8 cellular contexts compared by ENCODE assay signal in genomic region chr4:153204247-153205027, GRCh38. TPM values are rescaled to one million over a fixed set of nuclear protein-coding genes. Genes with fewer than 3 reads are reported as not detected.
DNase-seq lines count a peak whose midpoint lies in the region; ATAC-seq and TF ChIP-seq lines count a peak whose summit lies in the region.

TSS of gene TRIM2 (plus strand) at chr4:153204443. CDS start at chr4:153204531, 88 bp downstream.

- H3K36me3 Mint-ChIP-seq in effector memory CD8-positive, alpha-beta T cell (ENCODE audit: insufficient read depth) = no peaks in the 10 kb centered on the region

- TF ChIP-seq POLR2A in lower leg skin (IDR thresholded peaks at IDR 0.05) (no peak), testis (IDR thresholded peaks at IDR 0.05) (no peak)

- ATAC-seq in effector memory CD8-positive, alpha-beta T cell (replicated peaks) = no peak

- H3K36me3 ChIP-seq in H7 (replicated peaks; ENCODE audit: control insufficient read depth, insufficient read depth, low read length) = no peaks in the 10 kb centered on the region
- H3K36me3 ChIP-seq in NT2/D1 (ENCODE audit: insufficient read depth, insufficient read length, low read length) = no peaks in the 10 kb centered on the region
- no peaks in the 10 kb centered on the region for H3K36me3 ChIP-seq in testis (ENCODE audit: low read depth, missing control alignments)

- H3K4me3 ChIP-seq in AG04449 (ENCODE audit: low read depth, low read length) (peak within 1 kb of the TSS; percentile 37), H7 (ENCODE audit: insufficient read depth, low read depth, low read length) (peak within 1 kb of the TSS; percentile 43), NT2/D1 (ENCODE audit: insufficient read length, low read depth) (peak within 1 kb of the TSS; percentile 42), lower leg skin (ENCODE audit: low read depth, poor library complexity, severe bottlenecking) (no peak within 1 kb of the TSS), testis (peak within 1 kb of the TSS; percentile 18 to 19)

- H3K4me3 Mint-ChIP-seq in effector memory CD8-positive, alpha-beta T cell = peak within 1 kb of the TSS; percentile 18 to 65

- no peak for DNase-seq in AG04449 (ENCODE audit: low read depth, low spot score)
- peak; percentile 63 for DNase-seq in H7
- no peak for DNase-seq in NT2/D1 (ENCODE audit: low read depth, low spot score)
- no peak for DNase-seq in effector memory CD8-positive, alpha-beta T cell
- DNase-seq in lower leg skin (ENCODE audit: low spot score in 2 of 2) = peak; percentile 68 to 92
- DNase-seq in testis = peak; percentile 77
- DNase-seq in stimulated activated CD4-positive, alpha-beta T cell treated with anti-CD3 and anti-CD28 coated beads, Interleukin-4, amount 100 ng/mL, for 24 hours = no peak
- DNase-seq in epidermal melanocyte (ENCODE audit: insufficient read length, low spot score) = no peak

- H3K9ac ChIP-seq in NT2/D1 (ENCODE audit: insufficient read length, low read depth) = peak within 1 kb of the TSS; percentile 42

- no peak for TF ChIP-seq CTCF in AG04449 (IDR thresholded peaks at IDR 0.05; ENCODE audit: insufficient read depth, low read length, missing control alignments)
- TF ChIP-seq CTCF in lower leg skin (IDR thresholded peaks at IDR 0.05) = no peak
- no peak for TF ChIP-seq CTCF in testis (IDR thresholded peaks at IDR 0.05)

- 34 to 44% methylated on average over 15 of the region's 15 CpGs for WGBS in lower leg skin, 2 donors
- 11 to 16% methylated on average over 15 of the region's 15 CpGs for WGBS in testis, 2 donors

- H3K27me3 Mint-ChIP-seq in effector memory CD8-positive, alpha-beta T cell = peaks cover 8 to 22% of the 10 kb centered on the region in 2 donors

- CTCF ChIA-PET in AG04449 (lab: Yijun Ruan, JAX) = interaction anchor here (0.6 to 3.1 kb wide), 7 partner anchors 8 to 370 kb away, joined by 3 to 12 read pairs (median 4); no protein-coding TSS in a partner anchor

- H3K4me1 Mint-ChIP-seq in effector memory CD8-positive, alpha-beta T cell (ENCODE audit: low read depth in 2 of 2) = peaks cover 5 to 23% of the 10 kb centered on the region in 2 donors

- POLR2A ChIA-PET in AG04449 (lab: Yijun Ruan, JAX) = no interaction called here

- H3K27me3 ChIP-seq in H7 (ENCODE audit: control insufficient read depth, insufficient read depth, low read length) = peaks cover 6% of the 10 kb centered on the region; the same call in 1 of the 2 replicates
- peaks cover 7% of the 10 kb centered on the region for H3K27me3 ChIP-seq in NT2/D1 (ENCODE audit: insufficient read depth, insufficient read length)
- H3K27me3 ChIP-seq in testis = no peaks in the 10 kb centered on the region

- H3K9me3 ChIP-seq in NT2/D1 (ENCODE audit: insufficient read depth, low read length) (no peaks in the 10 kb centered on the region), testis (no peaks in the 10 kb centered on the region)

- peak within 1 kb of the TSS; percentile 39 to 54 for H3K27ac ChIP-seq in testis

- no peaks in the 10 kb centered on the region for H3K9me3 Mint-ChIP-seq in effector memory CD8-positive, alpha-beta T cell

- peaks cover 2% of the 10 kb centered on the region for H3K4me1 ChIP-seq in NT2/D1 (ENCODE audit: insufficient read depth, insufficient read length)
- peaks cover 8% of the 10 kb centered on the region for H3K4me1 ChIP-seq in testis

- intact Hi-C loops in lower leg skin (cut with DNase I; ENCODE audit: low total_unique reads) (no loop called here), testis (cut with DNase I; ENCODE audit: low total_unique reads) (no loop called here)

- peak within 1 kb of the TSS in 1 of 2 donors; percentile 67 for H3K27ac Mint-ChIP-seq in effector memory CD8-positive, alpha-beta T cell

RNA-seq across cellular contexts. Expression of gene TRIM2, which starts in this region (rescaled TPM):
- 49.2 and 77.4 TPM in 2 replicates for total RNA-seq in H7 (2014; rRNA removed; shearing (Covaris generic))
- 10 to 100 TPM; 10.9 to 45.4 (median 29.2) TPM for total RNA-seq in lower leg skin
- 10 to 100 TPM; 10.7 to 12.8 TPM for total RNA-seq in testis
- 6.1 TPM for polyA plus RNA-seq in testis (ENCODE audit: insufficient read depth, low read depth, low replicate concordance)

Comparison
In these comparisons a context has a peak if more than half of its experiments do, and no peak if none do; other contexts are left out.
1. DNase-seq: peak in H7 (single experiment), lower leg skin (2 of 2) and testis (single experiment); none in AG04449 (single experiment), NT2/D1 (single experiment), effector memory CD8-positive, alpha-beta T cell (0 of 3), stimulated activated CD4-positive, alpha-beta T cell treated with anti-CD3 and anti-CD28 coated beads, Interleukin-4, amount 100 ng/mL, for 24 hours (single experiment) and epidermal melanocyte (single experiment).